In genomic region chr15:45474799-45475198, GRCh38 we compare ENCODE assay signal across 2 cellular contexts.
TF ChIP-seq lines count a peak whose summit lies in the region.

No MANE protein-coding gene starts in this region.

TF ChIP-seq in K562, 482 proteins besides CTCF, POLR2A, EP300 and RAD21:
- TF ChIP-seq BCLAF1 (IDR thresholded peaks at IDR 0.05; ENCODE audit: borderline replicate concordance in 1 of 2, control insufficient read depth in 1 of 2, low read depth in 2 of 2, low read length in 1 of 2) (no peak), CREBBP (IDR thresholded peaks at IDR 0.05; ENCODE audit: low read depth, low read length) (no peak), RAD51 (IDR thresholded peaks at IDR 0.05; ENCODE audit: borderline replicate concordance, low read depth) (no peak), ZNF609 (CRISPR knock-in tag; IDR thresholded peaks at IDR 0.05; ENCODE audit: borderline replicate concordance) (no peak), MCM3 (IDR thresholded peaks at IDR 0.05) (no peak), POLR3A (IDR thresholded peaks at IDR 0.05; ENCODE audit: borderline replicate concordance, extremely low read depth, insufficient read depth, insufficient read length) (no peak), ZNF699 (CRISPR knock-in tag; IDR thresholded peaks at IDR 0.05; ENCODE audit: insufficient replicate concordance) (no peak), TCF15 (CRISPR knock-in tag; IDR thresholded peaks at IDR 0.05) (no peak)
TF ChIP-seq in K562: peak in this region for 0.

TF ChIP-seq in liver, 16 proteins besides CTCF, POLR2A, EP300 and RAD21 (continued from another document):
- no peak for TF ChIP-seq ZBTB33 (IDR thresholded peaks at IDR 0.05)
